In the genomic region with DNA sequence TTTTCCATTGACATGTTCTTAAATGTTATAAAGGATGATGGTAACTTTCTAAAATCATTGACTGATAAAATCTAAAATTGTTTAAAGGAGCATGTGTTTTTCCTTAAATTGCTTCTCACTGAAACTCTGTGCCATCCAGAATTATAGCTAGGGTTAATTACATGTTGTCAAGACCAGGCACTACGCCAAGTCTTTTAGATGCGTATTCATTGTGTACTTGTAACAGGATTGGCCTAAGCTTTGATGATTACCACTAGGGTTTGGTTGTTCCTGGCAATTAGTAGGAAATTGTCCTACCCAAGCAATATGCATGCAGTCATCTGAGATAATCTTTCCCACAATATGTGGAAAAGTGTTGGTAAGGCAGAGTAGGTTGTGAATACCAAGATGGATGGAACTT, we compare ENCODE assay signal across 1 cellular context.
TF ChIP-seq lines count a peak whose summit lies in the region.

No MANE protein-coding gene starts in this region.

TF ChIP-seq in K562, 482 proteins besides CTCF, POLR2A, EP300 and RAD21 (continued from another document):
- TF ChIP-seq, protein P1, sequence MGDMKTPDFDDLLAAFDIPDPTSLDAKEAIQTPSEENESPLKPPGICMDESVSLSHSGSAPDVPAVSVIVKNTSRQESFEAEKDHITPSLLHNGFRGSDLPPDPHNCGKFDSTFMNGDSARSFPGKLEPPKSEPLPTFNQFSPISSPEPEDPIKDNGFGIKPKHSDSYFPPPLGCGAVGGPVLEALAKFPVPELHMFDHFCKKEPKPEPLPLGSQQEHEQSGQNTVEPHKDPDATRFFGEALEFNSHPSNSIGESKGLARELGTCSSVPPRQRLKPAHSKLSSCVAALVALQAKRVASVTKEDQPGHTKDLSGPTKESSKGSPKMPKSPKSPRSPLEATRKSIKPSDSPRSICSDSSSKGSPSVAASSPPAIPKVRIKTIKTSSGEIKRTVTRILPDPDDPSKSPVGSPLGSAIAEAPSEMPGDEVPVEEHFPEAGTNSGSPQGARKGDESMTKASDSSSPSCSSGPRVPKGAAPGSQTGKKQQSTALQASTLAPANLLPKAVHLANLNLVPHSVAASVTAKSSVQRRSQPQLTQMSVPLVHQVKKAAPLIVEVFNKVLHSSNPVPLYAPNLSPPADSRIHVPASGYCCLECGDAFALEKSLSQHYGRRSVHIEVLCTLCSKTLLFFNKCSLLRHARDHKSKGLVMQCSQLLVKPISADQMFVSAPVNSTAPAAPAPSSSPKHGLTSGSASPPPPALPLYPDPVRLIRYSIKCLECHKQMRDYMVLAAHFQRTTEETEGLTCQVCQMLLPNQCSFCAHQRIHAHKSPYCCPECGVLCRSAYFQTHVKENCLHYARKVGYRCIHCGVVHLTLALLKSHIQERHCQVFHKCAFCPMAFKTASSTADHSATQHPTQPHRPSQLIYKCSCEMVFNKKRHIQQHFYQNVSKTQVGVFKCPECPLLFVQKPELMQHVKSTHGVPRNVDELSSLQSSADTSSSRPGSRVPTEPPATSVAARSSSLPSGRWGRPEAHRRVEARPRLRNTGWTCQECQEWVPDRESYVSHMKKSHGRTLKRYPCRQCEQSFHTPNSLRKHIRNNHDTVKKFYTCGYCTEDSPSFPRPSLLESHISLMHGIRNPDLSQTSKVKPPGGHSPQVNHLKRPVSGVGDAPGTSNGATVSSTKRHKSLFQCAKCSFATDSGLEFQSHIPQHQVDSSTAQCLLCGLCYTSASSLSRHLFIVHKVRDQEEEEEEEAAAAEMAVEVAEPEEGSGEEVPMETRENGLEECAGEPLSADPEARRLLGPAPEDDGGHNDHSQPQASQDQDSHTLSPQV (IDR thresholded peaks at IDR 0.05), result peak; percentile 53; the same call in 1 of the 2 replicates
- TF ChIP-seq ZBTB17 (CRISPR knock-in tag; IDR thresholded peaks at IDR 0.05), result no peak
